In genomic region chr3:34106879-34107278, GRCh38 we compare ENCODE assay signal across 8 cellular contexts.
DNase-seq lines count a peak whose midpoint lies in the region; ATAC-seq, FAIRE-seq and TF ChIP-seq lines count a peak whose summit lies in the region.

No MANE protein-coding gene starts in this region.

- no peaks in the 10 kb centered on the region for H3K9me3 ChIP-seq in A549

- H3K4me1 Mint-ChIP-seq in stimulated activated naive CD8-positive, alpha-beta T cell treated with anti-CD3 and anti-CD28 coated beads, Interleukin-15, amount 100 ng/mL, for 72 hours, result no peaks in the 10 kb centered on the region
- H3K4me1 Mint-ChIP-seq in T-cell, result no peaks in the 10 kb centered on the region

- no peak overlapping the region for H3K4me3 Mint-ChIP-seq in stimulated activated naive CD8-positive, alpha-beta T cell treated with anti-CD3 and anti-CD28 coated beads, Interleukin-15, amount 100 ng/mL, for 72 hours
- H3K4me3 Mint-ChIP-seq in T-cell, result no peak overlapping the region

- H3K36me3 Mint-ChIP-seq in T-cell, result no peaks in the 10 kb centered on the region

- FAIRE-seq in A549 (lab: Jason Lieb, UNC), result no peak
- FAIRE-seq in H54 (lab: Jason Lieb, UNC), result no peak

- POLR2A ChIA-PET in A549 (lab: Yijun Ruan, JAX) (no interaction called here), T-cell (lab: Charles Lee) (no interaction called here)

- TF ChIP-seq RAD21 in A549 (conservative IDR thresholded peaks at IDR 0.05 in 1 of 2, IDR thresholded peaks at IDR 0.05 in 1 of 2), result 0 out of 5 replicates have a peak, but pooled peaks of 1 of the 2 experiments have one; percentile 15

- no peaks in the 10 kb centered on the region for H3K4me1 ChIP-seq in A549

- TF ChIP-seq POLR2A in A549 (IDR thresholded peaks at IDR 0.05; ENCODE audit: low read length) (no peak), H54 (IDR thresholded peaks at IDR 0.05; ENCODE audit: low read depth, low read length) (no peak)

- no peak overlapping the region for H3K27ac ChIP-seq in A549

- H3K27ac Mint-ChIP-seq in stimulated activated naive CD8-positive, alpha-beta T cell treated with anti-CD3 and anti-CD28 coated beads, Interleukin-15, amount 100 ng/mL, for 72 hours, result no peak overlapping the region
- H3K27ac Mint-ChIP-seq in T-cell, result no peak overlapping the region

- no peak overlapping the region for H3K4me3 ChIP-seq in A549
- H3K4me3 ChIP-seq in epithelial cell of proximal tubule (ENCODE audit: low read depth, low read length), result no peak overlapping the region

- peaks cover 17% of the 10 kb centered on the region for H3K27me3 Mint-ChIP-seq in stimulated activated naive CD8-positive, alpha-beta T cell treated with anti-CD3 and anti-CD28 coated beads, Interleukin-15, amount 100 ng/mL, for 72 hours
- H3K27me3 Mint-ChIP-seq in T-cell, result peaks cover 7 to 11% of the 10 kb centered on the region in 2 donors

- DNase-seq in A549 (ENCODE audit: low read depth in 1 of 2, low spot score in 1 of 2) (peak in 1 of 2 experiments; percentile 27), NCI-H82 (lab: John Stamatoyannopoulos, UW) (peak; percentile 61), epithelial cell of proximal tubule (ENCODE audit: low read depth) (no peak), T-cell (no peak), H54 (ENCODE audit: insufficient read length, low spot score) (no peak)
- peak in 1 of 2 donors; percentile 15 for DNase-seq in stimulated activated naive CD8-positive, alpha-beta T cell treated with anti-CD3 and anti-CD28 coated beads, Interleukin-15, amount 100 ng/mL, for 72 hours

- H3K9me3 Mint-ChIP-seq in stimulated activated naive CD8-positive, alpha-beta T cell treated with anti-CD3 and anti-CD28 coated beads, Interleukin-15, amount 100 ng/mL, for 72 hours, result no peaks in the 10 kb centered on the region
- no peaks in the 10 kb centered on the region for H3K9me3 Mint-ChIP-seq in T-cell

- no peak overlapping the region for H3K4me2 ChIP-seq in A549

- ATAC-seq in A549, result peak in 1 of 2 experiments; percentile 69; a peak in 3 of 6 replicates
- peak; percentile 37 for ATAC-seq in HG02870 (IDR thresholded peaks at IDR 0.05; ENCODE audit: unreplicated experiment)
- ATAC-seq in stimulated activated naive CD8-positive, alpha-beta T cell treated with anti-CD3 and anti-CD28 coated beads, Interleukin-15, amount 100 ng/mL, for 72 hours, result peak; percentile 50
- no peak for ATAC-seq in T-cell (replicated peaks in 1 of 4)

- 65% methylated on average over 2 of the region's 2 CpGs for WGBS in A549 (ENCODE audit: missing lambda C conversion rate)

- CTCF ChIA-PET in A549 (lab: Yijun Ruan, JAX), result interaction anchor here (1.0 to 1.5 kb wide), 2 partner anchors 15 to 17 kb away, joined by 3 to 5 read pairs; no protein-coding TSS in a partner anchor
- CTCF ChIA-PET in T-cell (lab: Charles Lee), result interaction anchor here in 1 of 2 donors (0.5 kb wide), 1 partner anchor 1767 kb away, joined by 3 read pairs; no protein-coding TSS in a partner anchor

- no peak for TF ChIP-seq EP300 in A549 (IDR thresholded peaks at IDR 0.05)

- TF ChIP-seq CTCF in A549 (IDR thresholded peaks at IDR 0.05) (peak; percentile 22; the same call in 2 of the 3 replicates), GM12874 (IDR thresholded peaks at IDR 0.05; ENCODE audit: insufficient read depth, low read depth, low read length) (peak; percentile 63), epithelial cell of proximal tubule (conservative IDR thresholded peaks at IDR 0.05; ENCODE audit: low read depth, low read length) (peak; percentile 68)

TF ChIP-seq in A549, 52 proteins besides CTCF, POLR2A, EP300 and RAD21:
- TF ChIP-seq RNF2 (IDR thresholded peaks at IDR 0.05; ENCODE audit: borderline replicate concordance, low read depth) (no peak), CBX8 (IDR thresholded peaks at IDR 0.05) (no peak), CEBPB (IDR thresholded peaks at IDR 0.05) (no peak), FOXS1 (CRISPR knock-in tag; IDR thresholded peaks at IDR 0.05) (no peak), CHD2 (IDR thresholded peaks at IDR 0.05; ENCODE audit: low read length, partially characterized antibody) (no peak), TFCP2L1 (CRISPR knock-in tag; IDR thresholded peaks at IDR 0.05) (no peak), E2F6 (IDR thresholded peaks at IDR 0.05; ENCODE audit: borderline replicate concordance, low read depth) (no peak), ZFP36 (IDR thresholded peaks at IDR 0.05; ENCODE audit: borderline replicate concordance, partially characterized antibody) (no peak)

Comparison
In these comparisons a context has a peak if more than half of its experiments do, and no peak if none do; other contexts are left out.
1. ATAC-seq: peak in HG02870 (single experiment) and stimulated activated naive CD8-positive, alpha-beta T cell treated with anti-CD3 and anti-CD28 coated beads, Interleukin-15, amount 100 ng/mL, for 72 hours (single experiment); none in T-cell (0 of 4).
2. Peak in every context shown above with its lines, with median percentiles within 50 percentile points of each other: CTCF ChIP-seq.